ENCODE assay signal across 10 cellular contexts in genomic region chr22:31917227-31917921, GRCh38. TPM values are rescaled to one million over a fixed set of nuclear protein-coding genes. Genes with fewer than 3 reads are reported as not detected.
DNase-seq lines count a peak whose midpoint lies in the region; TF ChIP-seq lines count a peak whose summit lies in the region.
"Had no signal": no experiment of that assay in that cellular context is flagged by ENCODE, and none has a peak within 500 bp of the region (broad histone marks: within the 10 kb centered on the region; RNA-seq: fewer than 3 reads in every experiment).

No MANE protein-coding gene starts in this region.

- H3K4me3 ChIP-seq in dorsolateral prefrontal cortex, result no peak overlapping the region
- no peak overlapping the region for H3K4me3 ChIP-seq in mesenchymal stem cell (ENCODE audit: insufficient read depth in 1 of 2, low read depth in 1 of 2, low read length in 2 of 2)
- H3K4me3 ChIP-seq: breast epithelium, GM23248 had no signal

- no peak overlapping the region for H3K18ac ChIP-seq in mesenchymal stem cell (ENCODE audit: low read depth in 1 of 2, low read length in 2 of 2)

- H3K9ac ChIP-seq in mesenchymal stem cell (ENCODE audit: low read length), result no peak overlapping the region
- H3K9ac ChIP-seq: GM23248 had no signal

- no peak overlapping the region for H3K4ac ChIP-seq in mesenchymal stem cell (ENCODE audit: low read depth in 1 of 2, low read length in 2 of 2)

- peak overlapping the region in 3 of 4 donors; percentile 12 to 87 (median 75) for H3K4me3 Mint-ChIP-seq in IgD-negative memory B cell

- no peaks in the 10 kb centered on the region for H3K36me3 Mint-ChIP-seq in IgD-negative memory B cell

- H4K91ac ChIP-seq in mesenchymal stem cell (ENCODE audit: low read length), result no peak overlapping the region

- H3K4me1 Mint-ChIP-seq in IgD-negative memory B cell, result peaks cover 6 to 18% (median 14%) of the 10 kb centered on the region in 3 donors

- DNase-seq in stimulated activated CD4-positive, alpha-beta T cell treated with anti-CD3 and anti-CD28 coated beads, Interleukin-15, amount 100 ng/mL, for 24 hours, result peak; percentile 7
- DNase-seq in stimulated activated CD4-positive, alpha-beta T cell treated with anti-CD3 and anti-CD28 coated beads, Interleukin-4, amount 100 ng/mL, for 1 hour, result no peak
- DNase-seq in dorsolateral prefrontal cortex, result peak in 4 of 10 donors; percentile 40 to 70 (median 54)
- DNase-seq in OCI-M1 (lab: John Stamatoyannopoulos, UW), result no peak
- DNase-seq in COLO829 (ENCODE audit: low spot score), result no peak
- DNase-seq in mesenchymal stem cell, result no peak
- no peak for DNase-seq in NCI-H2196 (lab: John Stamatoyannopoulos, UW; ENCODE audit: unreplicated experiment)
- DNase-seq: GM23248 had no signal

- H2BK15ac ChIP-seq in mesenchymal stem cell (ENCODE audit: low read depth, poor library complexity, severe bottlenecking), result no peak overlapping the region

- no peaks in the 10 kb centered on the region for H3K4me1 ChIP-seq in mesenchymal stem cell (ENCODE audit: control insufficient read depth, insufficient read depth, low read depth, low read length)
- H3K4me1 ChIP-seq: breast epithelium had no signal

- H3K27ac Mint-ChIP-seq in IgD-negative memory B cell, result peak overlapping the region in 2 of 3 donors; percentile 2 to 28

- H3K4me2 ChIP-seq in mesenchymal stem cell (ENCODE audit: low read length, poor library complexity, severe bottlenecking), result no peak overlapping the region

- H3K23ac ChIP-seq in mesenchymal stem cell (ENCODE audit: low read length in 2 of 2), result no peak overlapping the region

- no peaks in the 10 kb centered on the region for H3K27me3 Mint-ChIP-seq in IgD-negative memory B cell

- no peaks in the 10 kb centered on the region for H3K9me3 ChIP-seq in mesenchymal stem cell (ENCODE audit: control insufficient read depth, low read length)
- H3K9me3 ChIP-seq: breast epithelium had no signal

- no peak overlapping the region for H4K8ac ChIP-seq in mesenchymal stem cell (ENCODE audit: low read length)

- H3K27me3 ChIP-seq in dorsolateral prefrontal cortex (no peaks in the 10 kb centered on the region), mesenchymal stem cell (ENCODE audit: control insufficient read depth in 1 of 2, insufficient read depth in 1 of 2, low read length in 2 of 2) (peaks cover 0 to 21% of the 10 kb centered on the region in 2 experiments)
- H3K27me3 ChIP-seq: breast epithelium had no signal

- no peaks in the 10 kb centered on the region for H3K79me1 ChIP-seq in mesenchymal stem cell (replicated peaks; ENCODE audit: low read length, poor library complexity, severe bottlenecking)

- peak overlapping the region in 49 of 59 donors; percentile 15 to 79 (median 64) for H3K27ac ChIP-seq in dorsolateral prefrontal cortex
- H3K27ac ChIP-seq in mesenchymal stem cell (ENCODE audit: low read length, poor library complexity, severe bottlenecking), result no peak overlapping the region
- H3K27ac ChIP-seq: breast epithelium, GM23248 had no signal

- no peak for TF ChIP-seq CTCF in dorsolateral prefrontal cortex (IDR thresholded peaks at IDR 0.05 in 54 of 56, conservative IDR thresholded peaks at IDR 0.05 in 2 of 56; ENCODE audit: low read depth in 1 of 56, partially characterized antibody in 56 of 56)

- intact Hi-C loops in dorsolateral prefrontal cortex (cut with DNase I), result no loop called here

- H3K36me3 ChIP-seq in mesenchymal stem cell (ENCODE audit: control insufficient read depth in 1 of 2, insufficient read depth in 2 of 2, low read depth in 1 of 2, low read length in 2 of 2), result no peaks in the 10 kb centered on the region
- H3K36me3 ChIP-seq: breast epithelium had no signal

- no peak overlapping the region for H3K14ac ChIP-seq in mesenchymal stem cell (ENCODE audit: low read length in 2 of 2)

- H2AK5ac ChIP-seq in mesenchymal stem cell (ENCODE audit: low read length, severe bottlenecking), result no peak overlapping the region

- H2BK5ac ChIP-seq in mesenchymal stem cell (ENCODE audit: low read depth, low read length, poor library complexity, severe bottlenecking), result no peak overlapping the region

- WGBS in mesenchymal stem cell, result 91% methylated on average over 15 of the region's 17 CpGs

- no peak overlapping the region for H2AFZ ChIP-seq in mesenchymal stem cell (ENCODE audit: low read depth, low read length)
- H2AFZ ChIP-seq: GM23248 had no signal

- H2BK12ac ChIP-seq in mesenchymal stem cell (ENCODE audit: low read length in 2 of 2), result no peak overlapping the region

- no peak overlapping the region for H2BK120ac ChIP-seq in mesenchymal stem cell (ENCODE audit: low read depth, low read length)

- no peaks in the 10 kb centered on the region for H3K9me3 Mint-ChIP-seq in IgD-negative memory B cell

RNA-seq across cellular contexts. Expression of gene YWHAH, which starts 27.0 kb away (rescaled TPM):
- polyA plus RNA-seq in IgD-negative memory B cell, result 65.3 TPM
- total RNA-seq in dorsolateral prefrontal cortex, result 1,000 to 10,000 TPM in 48 of 120 experiments, 100 to 1,000 TPM in 72; 191 to 1,478 (median 946) TPM
- polyA plus RNA-seq in mesenchymal stem cell (2013, experiment 1 of 2), result 82.2 TPM
- polyA plus RNA-seq in mesenchymal stem cell (2013, experiment 2 of 2), result 82.8 TPM
